ENCODE assay signal across 10 cellular contexts in genomic region chr10:63767512-63767911, GRCh38.
DNase-seq lines count a peak whose midpoint lies in the region; ATAC-seq and TF ChIP-seq lines count a peak whose summit lies in the region.
"Had no signal": no experiment of that assay in that cellular context is flagged by ENCODE, and none has a peak within 500 bp of the region (broad histone marks: within the 10 kb centered on the region; RNA-seq: fewer than 3 reads in every experiment).

No MANE protein-coding gene starts in this region.

- no peaks in the 10 kb centered on the region for H3K9me3 Mint-ChIP-seq in HFFc6
- no peaks in the 10 kb centered on the region for H3K9me3 Mint-ChIP-seq in CD8-positive, alpha-beta T cell
- H3K9me3 Mint-ChIP-seq: activated T-cell treated with anti-CD3 and anti-CD28 coated beads, Interleukin-2, amount 50 U/mL, for 4 hours had no signal

- H3K4me1 Mint-ChIP-seq in HFFc6 (ENCODE audit: low read depth) = peaks cover 44% of the 10 kb centered on the region
- H3K4me1 Mint-ChIP-seq in CD8-positive, alpha-beta T cell (ENCODE audit: low read depth) = no peaks in the 10 kb centered on the region

- DNase-seq in ACHN (peak; percentile 49), HFFc6 (peak; percentile 30), adrenal gland (no peak), left kidney (ENCODE audit: low read depth, low spot score) (peak; percentile 39), middle frontal gyrus (ENCODE audit: extremely low spot score, low spot score) (no peak), SHP77 treated with DMSO at 0.1 percent for 48 hours (lab: John Stamatoyannopoulos, UW) (no peak)
- DNase-seq in stimulated activated naive CD4-positive, alpha-beta T cell treated with Interleukin-2 at 50 U/mL for 16 hours (lab: John Stamatoyannopoulos, UW) = no peak
- no peak for DNase-seq in CD8-positive, alpha-beta T cell
- DNase-seq: activated T-cell treated with anti-CD3 and anti-CD28 coated beads, Interleukin-2, amount 50 U/mL, for 4 hours; thyroid gland had no signal

- H3K36me3 ChIP-seq in adrenal gland (replicated peaks in 1 of 2) = no peaks in the 10 kb centered on the region
- no peaks in the 10 kb centered on the region for H3K36me3 ChIP-seq in CD8-positive, alpha-beta T cell (ENCODE audit: insufficient read depth, low read length)
- H3K36me3 ChIP-seq: thyroid gland had no signal

- no peaks in the 10 kb centered on the region for H3K4me1 ChIP-seq in adrenal gland (replicated peaks in 1 of 2)
- no peaks in the 10 kb centered on the region for H3K4me1 ChIP-seq in CD8-positive, alpha-beta T cell (ENCODE audit: insufficient read depth, low read length)

- WGBS in adrenal gland, 4 donors = 37 to 43% (median 40%) methylated on average over 2 of the region's 2 CpGs

- H3K36me3 Mint-ChIP-seq in HFFc6 (ENCODE audit: low read depth) = no peaks in the 10 kb centered on the region
- no peaks in the 10 kb centered on the region for H3K36me3 Mint-ChIP-seq in CD8-positive, alpha-beta T cell

- no peak overlapping the region for H3K4me3 ChIP-seq in adrenal gland
- no peak overlapping the region for H3K4me3 ChIP-seq in CD8-positive, alpha-beta T cell (ENCODE audit: low read depth, low read length)
- H3K4me3 ChIP-seq: thyroid gland had no signal

- peak overlapping the region; percentile 57 for H3K4me3 Mint-ChIP-seq in HFFc6
- no peak overlapping the region for H3K4me3 Mint-ChIP-seq in CD8-positive, alpha-beta T cell
- H3K4me3 Mint-ChIP-seq: activated T-cell treated with anti-CD3 and anti-CD28 coated beads, Interleukin-2, amount 50 U/mL, for 4 hours had no signal

- peaks cover 6% of the 10 kb centered on the region for H3K27me3 Mint-ChIP-seq in HFFc6 (ENCODE audit: insufficient read depth)
- H3K27me3 Mint-ChIP-seq in CD8-positive, alpha-beta T cell (ENCODE audit: low read depth) = no peaks in the 10 kb centered on the region

- H3K9me3 ChIP-seq in adrenal gland (replicated peaks in 1 of 3) = no peaks in the 10 kb centered on the region
- no peaks in the 10 kb centered on the region for H3K9me3 ChIP-seq in CD8-positive, alpha-beta T cell (ENCODE audit: low read length)
- H3K9me3 ChIP-seq: thyroid gland had no signal

- CTCF ChIA-PET in CD8-positive, alpha-beta T cell (lab: Charles Lee) = interaction anchor here (1.0 kb wide), 1 partner anchor 601 kb away, joined by 3 read pairs; no protein-coding TSS in a partner anchor

- intact Hi-C loops in adrenal gland (cut with DNase I) = no loop called here
- intact Hi-C loops in CD8-positive, alpha-beta T cell (cut with DNase I, micrococcal nuclease) = loop anchor here in 1 of 2 experiments (1.0 kb wide), 1 partner anchor 601 kb away; no protein-coding TSS in a partner anchor

- H3K27me3 ChIP-seq in adrenal gland = no peaks in the 10 kb centered on the region
- no peaks in the 10 kb centered on the region for H3K27me3 ChIP-seq in CD8-positive, alpha-beta T cell (ENCODE audit: insufficient read depth, low read length)
- H3K27me3 ChIP-seq: thyroid gland had no signal

- H3K27ac Mint-ChIP-seq in HFFc6 = peak overlapping the region; percentile 64
- H3K27ac Mint-ChIP-seq in CD8-positive, alpha-beta T cell = no peak overlapping the region

- POLR2A ChIA-PET in CD8-positive, alpha-beta T cell (lab: Charles Lee) = no interaction called here

- no peak for TF ChIP-seq POLR2A in adrenal gland (IDR thresholded peaks at IDR 0.05)

- no peak for ATAC-seq in CD8-positive, alpha-beta T cell
- ATAC-seq: activated T-cell treated with anti-CD3 and anti-CD28 coated beads, Interleukin-2, amount 50 U/mL, for 4 hours had no signal

- no peak overlapping the region for H3K27ac ChIP-seq in adrenal gland
- no peak overlapping the region for H3K27ac ChIP-seq in CD8-positive, alpha-beta T cell (ENCODE audit: low read depth, low read length)
- H3K27ac ChIP-seq: thyroid gland had no signal

- TF ChIP-seq CTCF in HFFc6 (IDR thresholded peaks at IDR 0.05) = peak; percentile 79
- peak; percentile 24 to 62 (median 43) for TF ChIP-seq CTCF in adrenal gland (IDR thresholded peaks at IDR 0.05)
- no peak for TF ChIP-seq CTCF in CD8-positive, alpha-beta T cell (IDR thresholded peaks at IDR 0.05)

- in situ Hi-C loops in ACHN (cut with HindIII; ENCODE audit: low pct_ligation_motif_present, low pct_unique_long_range_greater_than_20kb, low sequenced_read_pairs) = no loop called here

Comparison
In these comparisons a context has a peak if more than half of its experiments do, and no peak if none do; other contexts are left out.
1. DNase-seq: peak in ACHN (single experiment), HFFc6 (single experiment) and left kidney (single experiment); none in adrenal gland (0 of 7), middle frontal gyrus (single experiment), SHP77 treated with DMSO at 0.1 percent for 48 hours (single experiment), stimulated activated naive CD4-positive, alpha-beta T cell treated with Interleukin-2 at 50 U/mL for 16 hours (single experiment) and CD8-positive, alpha-beta T cell (0 of 7).